9 cellular contexts compared by ENCODE assay signal in the genomic region with DNA sequence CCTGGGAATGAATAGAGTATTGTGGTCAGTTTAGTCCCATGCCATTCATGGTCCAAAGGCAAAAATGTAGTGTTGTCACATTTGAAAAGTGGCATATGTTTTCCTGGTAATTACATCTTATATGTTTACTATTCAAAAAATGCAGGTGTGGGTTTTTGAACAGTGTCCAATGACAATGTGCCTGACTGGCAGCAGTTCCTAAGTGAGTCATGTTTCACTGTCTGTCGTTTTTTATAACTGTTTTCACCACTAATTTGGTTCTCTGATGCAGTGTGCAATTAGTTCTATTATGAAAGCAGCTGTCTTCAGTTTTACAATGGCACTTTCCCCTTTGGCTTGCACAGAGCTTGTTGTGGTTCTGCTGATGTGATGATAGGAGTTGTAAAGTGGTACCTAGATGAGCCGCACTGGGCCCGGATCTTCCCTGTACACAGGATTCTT.
DNase-seq lines count a peak whose midpoint lies in the region; ATAC-seq and TF ChIP-seq lines count a peak whose summit lies in the region.
"Had no signal": no experiment of that assay in that cellular context is flagged by ENCODE, and none has a peak within 500 bp of the region (broad histone marks: within the 10 kb centered on the region; RNA-seq: fewer than 3 reads in every experiment).

No MANE protein-coding gene starts in this region.

- H3K27me3 Mint-ChIP-seq in natural killer cell (ENCODE audit: low read depth in 2 of 2), result peaks cover 0 to 8% of the 10 kb centered on the region in 2 donors

- H3K4me1 Mint-ChIP-seq in natural killer cell, result no peaks in the 10 kb centered on the region

- no peaks in the 10 kb centered on the region for H3K36me3 ChIP-seq in mammary epithelial cell (ENCODE audit: insufficient read depth, low read length)

- no peaks in the 10 kb centered on the region for H3K79me2 ChIP-seq in mammary epithelial cell (ENCODE audit: insufficient read depth, low read length)

- no peaks in the 10 kb centered on the region for H4K20me1 ChIP-seq in mammary epithelial cell (ENCODE audit: insufficient read depth, low read length)

- ATAC-seq in HG02885 (IDR thresholded peaks at IDR 0.05; ENCODE audit: poor library complexity, unreplicated experiment) (no peak), natural killer cell (no peak)
- ATAC-seq: activated CD4-positive, CD25-positive, alpha-beta regulatory T cell treated with anti-CD3 and anti-CD28 coated beads, Interleukin-2, amount 50 U/mL, for 24 hours had no signal

- in situ Hi-C loops in mammary epithelial cell (cut with MboI; ENCODE audit: low sequenced_read_pairs in 2 of 2), result no loop called here

- no peak overlapping the region for H2AFZ ChIP-seq in mammary epithelial cell (ENCODE audit: low read depth, low read length)

- dilution Hi-C loops in mammary epithelial cell (cut with HindIII; ENCODE audit: low sequenced_read_pairs), result no loop called here

- CTCF ChIA-PET in mammary epithelial cell (lab: Charles Lee; ENCODE audit: low non-redundant PET), result no interaction called here

- intact Hi-C loops in mammary epithelial cell (cut with micrococcal nuclease), result no loop called here
- intact Hi-C loops in lower leg skin (cut with DNase I; ENCODE audit: low total_unique reads), result no loop called here
- intact Hi-C loops in natural killer cell (cut with micrococcal nuclease), result no loop called here

- peak; percentile 90 for DNase-seq in COR-L47 (lab: John Stamatoyannopoulos, UW)
- DNase-seq in NCI-H146 (lab: John Stamatoyannopoulos, UW), result peak; percentile 83
- peak; percentile 95 for DNase-seq in NCI-H526 treated with DMSO at 0.1 percent for 48 hours (lab: John Stamatoyannopoulos, UW)
- DNase-seq in mammary epithelial cell, result peak; percentile 15
- no peak for DNase-seq in lower leg skin (ENCODE audit: low spot score in 2 of 2)
- no peak for DNase-seq in globus pallidus (ENCODE audit: low spot score)
- DNase-seq in natural killer cell, result no peak

- no peak for TF ChIP-seq POLR2A in lower leg skin (IDR thresholded peaks at IDR 0.05)

- no peak overlapping the region for H3K27ac Mint-ChIP-seq in natural killer cell

- no TSS peak for BruUV-seq in mammary epithelial cell (replicated peaks; lab: Mats Ljungman, UMichigan)

- TF ChIP-seq CTCF in mammary epithelial cell (conservative IDR thresholded peaks at IDR 0.05 in 1 of 2, IDR thresholded peaks at IDR 0.05 in 1 of 2; ENCODE audit: extremely low read depth in 1 of 2, insufficient read depth in 1 of 2, low read depth in 1 of 2, low read length in 2 of 2) (no peak), lower leg skin (IDR thresholded peaks at IDR 0.05) (no peak), natural killer cell (IDR thresholded peaks at IDR 0.05) (no peak)

- H3K4me1 ChIP-seq in mammary epithelial cell (ENCODE audit: insufficient read depth, low read length), result peaks cover 23% of the 10 kb centered on the region

- H3K9me3 ChIP-seq in mammary epithelial cell (replicated peaks; ENCODE audit: insufficient read depth, low read length), result no peaks in the 10 kb centered on the region

- H3K4me2 ChIP-seq in mammary epithelial cell (ENCODE audit: insufficient read depth, low read depth, low read length), result no peak overlapping the region

- H3K27ac ChIP-seq in mammary epithelial cell (ENCODE audit: insufficient read depth, low read depth, low read length), result no peak overlapping the region

- whole genome bisulfite sequencing in mammary epithelial cell (ENCODE audit: low coverage, missing lambda C conversion rate), result 68% methylated on average over 3 of the region's 3 CpGs
- WGBS in lower leg skin, 2 donors, result 24 to 40% methylated on average over 3 of the region's 3 CpGs

- H3K36me3 Mint-ChIP-seq in natural killer cell, result no peaks in the 10 kb centered on the region

- H3K4me3 Mint-ChIP-seq in natural killer cell, result no peak overlapping the region

- no peaks in the 10 kb centered on the region for H3K9me3 Mint-ChIP-seq in natural killer cell

- H3K9ac ChIP-seq in mammary epithelial cell (ENCODE audit: insufficient read depth, low read length), result no peak overlapping the region

- H3K27me3 ChIP-seq in mammary epithelial cell (ENCODE audit: insufficient read depth, low read length), result no peaks in the 10 kb centered on the region

- H3K4me3 ChIP-seq in mammary epithelial cell (replicated peaks in 1 of 3; ENCODE audit: insufficient read depth in 1 of 3, low read depth in 2 of 3, low read length in 3 of 3) (no peak overlapping the region), lower leg skin (ENCODE audit: low read depth, poor library complexity, severe bottlenecking) (no peak overlapping the region)

Comparison
In these comparisons a context has a peak if more than half of its experiments do, and no peak if none do; other contexts are left out.
1. DNase-seq: peak in COR-L47 (single experiment), NCI-H146 (single experiment), NCI-H526 treated with DMSO at 0.1 percent for 48 hours (single experiment) and mammary epithelial cell (single experiment); none in lower leg skin (0 of 2), globus pallidus (single experiment) and natural killer cell (single experiment).